Comparison of ENCODE assay signal across 2 cellular contexts in genomic region chr6:31131595-31131994, GRCh38.
TF ChIP-seq lines count a peak whose summit lies in the region.

No MANE protein-coding gene starts in this region.

TF ChIP-seq in H1, 55 proteins besides CTCF, POLR2A, EP300 and RAD21:
- TF ChIP-seq RBBP5 (IDR thresholded peaks at IDR 0.05; ENCODE audit: borderline replicate concordance, low read depth, low read length) (no peak), GTF2F1 (IDR thresholded peaks at IDR 0.05; ENCODE audit: borderline replicate concordance, low read depth, low read length) (no peak), SIX5 (IDR thresholded peaks at IDR 0.05; ENCODE audit: low read depth, low read length) (no peak), POU5F1 (IDR thresholded peaks at IDR 0.05; ENCODE audit: low read depth, low read length) (peak; percentile 56; the same call in 1 of the 2 replicates)

TF ChIP-seq in GM12891, 5 proteins besides CTCF, POLR2A, EP300 and RAD21:
- TF ChIP-seq SPI1 (IDR thresholded peaks at IDR 0.05; ENCODE audit: low read depth, low read length) (no peak), PAX5 (IDR thresholded peaks at IDR 0.05; ENCODE audit: insufficient read depth, low read length, severe bottlenecking) (no peak), POU2F2 (IDR thresholded peaks at IDR 0.05; ENCODE audit: low read depth, low read length) (no peak), POLR2AphosphoS5 (IDR thresholded peaks at IDR 0.05; ENCODE audit: low read depth, low read length) (no peak)
